ENCODE assay signal across 1 cellular context in the genomic region with DNA sequence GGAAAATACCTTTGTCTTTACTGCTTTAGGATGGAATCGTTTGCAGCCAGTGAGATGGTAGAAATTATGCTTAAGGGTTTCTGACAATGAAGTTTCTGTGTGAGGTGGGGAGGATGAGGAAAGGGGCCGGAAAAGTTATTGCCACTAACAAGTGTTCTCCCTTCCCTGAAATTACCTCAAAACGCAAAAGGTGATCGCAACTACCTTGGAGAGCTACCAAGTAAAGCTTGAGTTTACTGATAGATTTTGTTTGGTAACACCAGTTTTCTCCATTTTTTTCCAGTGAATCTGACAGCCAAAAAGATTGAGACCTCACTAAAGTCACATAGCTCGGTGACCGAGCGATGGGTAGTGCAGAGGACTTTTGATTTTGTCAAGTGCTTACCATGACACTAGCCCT.
TF ChIP-seq lines count a peak whose summit lies in the region.

No MANE protein-coding gene starts in this region.

TF ChIP-seq in A549, 52 proteins besides CTCF, POLR2A, EP300 and RAD21 (continued from another document):
- TF ChIP-seq, protein P1, sequence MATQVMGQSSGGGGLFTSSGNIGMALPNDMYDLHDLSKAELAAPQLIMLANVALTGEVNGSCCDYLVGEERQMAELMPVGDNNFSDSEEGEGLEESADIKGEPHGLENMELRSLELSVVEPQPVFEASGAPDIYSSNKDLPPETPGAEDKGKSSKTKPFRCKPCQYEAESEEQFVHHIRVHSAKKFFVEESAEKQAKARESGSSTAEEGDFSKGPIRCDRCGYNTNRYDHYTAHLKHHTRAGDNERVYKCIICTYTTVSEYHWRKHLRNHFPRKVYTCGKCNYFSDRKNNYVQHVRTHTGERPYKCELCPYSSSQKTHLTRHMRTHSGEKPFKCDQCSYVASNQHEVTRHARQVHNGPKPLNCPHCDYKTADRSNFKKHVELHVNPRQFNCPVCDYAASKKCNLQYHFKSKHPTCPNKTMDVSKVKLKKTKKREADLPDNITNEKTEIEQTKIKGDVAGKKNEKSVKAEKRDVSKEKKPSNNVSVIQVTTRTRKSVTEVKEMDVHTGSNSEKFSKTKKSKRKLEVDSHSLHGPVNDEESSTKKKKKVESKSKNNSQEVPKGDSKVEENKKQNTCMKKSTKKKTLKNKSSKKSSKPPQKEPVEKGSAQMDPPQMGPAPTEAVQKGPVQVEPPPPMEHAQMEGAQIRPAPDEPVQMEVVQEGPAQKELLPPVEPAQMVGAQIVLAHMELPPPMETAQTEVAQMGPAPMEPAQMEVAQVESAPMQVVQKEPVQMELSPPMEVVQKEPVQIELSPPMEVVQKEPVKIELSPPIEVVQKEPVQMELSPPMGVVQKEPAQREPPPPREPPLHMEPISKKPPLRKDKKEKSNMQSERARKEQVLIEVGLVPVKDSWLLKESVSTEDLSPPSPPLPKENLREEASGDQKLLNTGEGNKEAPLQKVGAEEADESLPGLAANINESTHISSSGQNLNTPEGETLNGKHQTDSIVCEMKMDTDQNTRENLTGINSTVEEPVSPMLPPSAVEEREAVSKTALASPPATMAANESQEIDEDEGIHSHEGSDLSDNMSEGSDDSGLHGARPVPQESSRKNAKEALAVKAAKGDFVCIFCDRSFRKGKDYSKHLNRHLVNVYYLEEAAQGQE (IDR thresholded peaks at IDR 0.05): peak; percentile 65
